Comparison of ENCODE assay signal across 17 cellular contexts in the genomic region with DNA sequence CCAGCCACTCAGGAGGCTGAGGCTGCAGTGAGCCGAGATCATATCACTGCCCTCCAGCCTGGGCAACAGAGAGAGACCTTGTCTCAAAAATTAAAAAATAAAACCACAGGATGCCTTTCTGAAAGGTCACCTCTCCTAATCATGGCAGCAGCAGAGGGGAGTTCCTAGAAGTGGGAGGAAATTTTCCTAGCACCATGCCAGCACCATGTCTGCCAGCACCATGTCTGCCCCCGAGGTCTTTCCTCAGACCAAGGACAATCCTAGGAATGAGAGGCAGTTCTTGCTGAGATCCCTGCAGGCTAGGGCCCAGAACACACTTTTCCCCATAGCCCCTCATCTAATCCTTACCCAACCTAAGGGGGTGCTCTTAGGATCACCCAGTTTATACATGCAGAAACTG. TPM values are rescaled to one million over a fixed set of nuclear protein-coding genes. Genes with fewer than 3 reads are reported as not detected.
DNase-seq lines count a peak whose midpoint lies in the region; ATAC-seq and TF ChIP-seq lines count a peak whose summit lies in the region.
"Had no signal": no experiment of that assay in that cellular context is flagged by ENCODE, and none has a peak within 500 bp of the region (broad histone marks: within the 10 kb centered on the region; RNA-seq: fewer than 3 reads in every experiment).

No MANE protein-coding gene starts in this region.

- CTCF ChIA-PET in A673 (lab: Charles Lee): no interaction called here

- no peaks in the 10 kb centered on the region for H3K36me3 Mint-ChIP-seq in CD4-positive, CD25-positive, alpha-beta regulatory T cell
- no peaks in the 10 kb centered on the region for H3K36me3 Mint-ChIP-seq in effector memory CD8-positive, alpha-beta T cell (ENCODE audit: insufficient read depth)
- peaks cover 0 to 2% (median 0%) of the 10 kb centered on the region in 3 donors for H3K36me3 Mint-ChIP-seq in naive thymus-derived CD8-positive, alpha-beta T cell
- H3K36me3 Mint-ChIP-seq in stimulated activated effector memory CD8-positive, alpha-beta T cell treated with anti-CD3 and anti-CD28 coated beads, Interleukin-12 subunit alpha, Interleukin-12 subunit beta, amount 100 ng/mL, for 72 hours: no peaks in the 10 kb centered on the region
- H3K36me3 Mint-ChIP-seq: CD8-positive, alpha-beta T cell had no signal

- BruUV-seq in A673 (replicated peaks; lab: Mats Ljungman, UMichigan): no TSS peak

- no peaks in the 10 kb centered on the region for H3K27me3 Mint-ChIP-seq in CD4-positive, CD25-positive, alpha-beta regulatory T cell
- H3K27me3 Mint-ChIP-seq in effector memory CD8-positive, alpha-beta T cell: peaks cover 0 to 7% of the 10 kb centered on the region in 2 donors
- H3K27me3 Mint-ChIP-seq in naive thymus-derived CD8-positive, alpha-beta T cell: no peaks in the 10 kb centered on the region

- peaks cover 47% of the 10 kb centered on the region for H3K4me1 ChIP-seq in CD4-positive, CD25-positive, alpha-beta regulatory T cell (ENCODE audit: control insufficient read depth, insufficient read depth, low read length, poor library complexity, severe bottlenecking)
- no peaks in the 10 kb centered on the region for H3K4me1 ChIP-seq in A673 (ENCODE audit: insufficient read depth, low read length, poor library complexity, severe bottlenecking)
- H3K4me1 ChIP-seq: BE2C had no signal

- no peaks in the 10 kb centered on the region for H3K9me3 ChIP-seq in CD4-positive, CD25-positive, alpha-beta regulatory T cell (ENCODE audit: control insufficient read depth in 2 of 2, low read length in 2 of 2)
- no peaks in the 10 kb centered on the region for H3K9me3 ChIP-seq in A673 (ENCODE audit: low read depth, low read length, poor library complexity, severe bottlenecking)
- H3K9me3 ChIP-seq: BE2C, HAP-1 had no signal

- H3K36me3 ChIP-seq in CD4-positive, CD25-positive, alpha-beta regulatory T cell (ENCODE audit: control insufficient read depth, insufficient read depth, low read length): no peaks in the 10 kb centered on the region
- no peaks in the 10 kb centered on the region for H3K36me3 ChIP-seq in A673 (ENCODE audit: insufficient read depth, low read length, poor library complexity, severe bottlenecking)
- H3K36me3 ChIP-seq: BE2C, HAP-1 had no signal

- no peak overlapping the region for H3K4me3 ChIP-seq in CD4-positive, CD25-positive, alpha-beta regulatory T cell (ENCODE audit: low read depth, low read length)
- no peak overlapping the region for H3K4me3 ChIP-seq in A673 (ENCODE audit: low read depth, low read length, poor library complexity, severe bottlenecking)
- H3K4me3 ChIP-seq: HAP-1 had no signal

- no peak for DNase-seq in CD4-positive, CD25-positive, alpha-beta regulatory T cell
- DNase-seq in effector memory CD8-positive, alpha-beta T cell: no peak
- DNase-seq in naive thymus-derived CD8-positive, alpha-beta T cell: no peak
- no peak for DNase-seq in stimulated activated effector memory CD8-positive, alpha-beta T cell treated with anti-CD3 and anti-CD28 coated beads, Interleukin-12 subunit alpha, Interleukin-12 subunit beta, amount 100 ng/mL, for 72 hours (ENCODE audit: low spot score in 2 of 2)
- DNase-seq in A673 (ENCODE audit: low spot score): no peak
- no peak for DNase-seq in NCI-H2196 treated with DMSO at 0.1 percent for 48 hours (lab: John Stamatoyannopoulos, UW; ENCODE audit: unreplicated experiment)
- DNase-seq in DMS 273 (lab: John Stamatoyannopoulos, UW; ENCODE audit: unreplicated experiment): no peak
- DNase-seq: BE2C; CD8-positive, alpha-beta T cell; COR-L47; DMS53; GF-D8; GOT3 had no signal

- peaks cover 21 to 84% (median 40%) of the 10 kb centered on the region in 4 donors for H3K4me1 Mint-ChIP-seq in CD4-positive, CD25-positive, alpha-beta regulatory T cell
- peaks cover 34 to 41% of the 10 kb centered on the region in 2 donors for H3K4me1 Mint-ChIP-seq in effector memory CD8-positive, alpha-beta T cell (ENCODE audit: low read depth in 2 of 2)
- peaks cover 44 to 95% (median 77%) of the 10 kb centered on the region in 4 donors for H3K4me1 Mint-ChIP-seq in naive thymus-derived CD8-positive, alpha-beta T cell
- H3K4me1 Mint-ChIP-seq in stimulated activated effector memory CD8-positive, alpha-beta T cell treated with anti-CD3 and anti-CD28 coated beads, Interleukin-12 subunit alpha, Interleukin-12 subunit beta, amount 100 ng/mL, for 72 hours: peaks cover 47% of the 10 kb centered on the region

- H3K4me3 Mint-ChIP-seq in CD4-positive, CD25-positive, alpha-beta regulatory T cell: peak overlapping the region in 1 of 4 donors; percentile 58
- H3K4me3 Mint-ChIP-seq in effector memory CD8-positive, alpha-beta T cell: no peak overlapping the region
- peak overlapping the region in 1 of 10 donors; percentile 88 for H3K4me3 Mint-ChIP-seq in naive thymus-derived CD8-positive, alpha-beta T cell
- H3K4me3 Mint-ChIP-seq in stimulated activated effector memory CD8-positive, alpha-beta T cell treated with anti-CD3 and anti-CD28 coated beads, Interleukin-12 subunit alpha, Interleukin-12 subunit beta, amount 100 ng/mL, for 72 hours: no peak overlapping the region
- H3K4me3 Mint-ChIP-seq: CD8-positive, alpha-beta T cell had no signal

- intact Hi-C loops in A673 (cut with micrococcal nuclease; ENCODE audit: unreplicated experiment): no loop called here

- no peak for TF ChIP-seq CTCF in A673 (conservative IDR thresholded peaks at IDR 0.05; ENCODE audit: low read depth, low read length)

- H3K27me3 ChIP-seq in CD4-positive, CD25-positive, alpha-beta regulatory T cell (ENCODE audit: control insufficient read depth, insufficient read depth, low read length): no peaks in the 10 kb centered on the region
- peaks cover 13% of the 10 kb centered on the region for H3K27me3 ChIP-seq in A673 (replicated peaks; ENCODE audit: insufficient read depth, low read depth, low read length, poor library complexity)
- H3K27me3 ChIP-seq: BE2C had no signal

- no peak for ATAC-seq in CD4-positive, CD25-positive, alpha-beta regulatory T cell (ENCODE audit: low read depth in 2 of 2)
- ATAC-seq in effector memory CD8-positive, alpha-beta T cell (replicated peaks): no peak
- ATAC-seq in naive thymus-derived CD8-positive, alpha-beta T cell: no peak
- no peak for ATAC-seq in stimulated activated effector memory CD8-positive, alpha-beta T cell treated with anti-CD3 and anti-CD28 coated beads, Interleukin-12 subunit alpha, Interleukin-12 subunit beta, amount 100 ng/mL, for 72 hours
- ATAC-seq: CD8-positive, alpha-beta T cell had no signal

- H3K9me3 Mint-ChIP-seq in CD4-positive, CD25-positive, alpha-beta regulatory T cell: peaks cover 0 to 1% (median 0%) of the 10 kb centered on the region in 7 donors
- H3K9me3 Mint-ChIP-seq in effector memory CD8-positive, alpha-beta T cell: no peaks in the 10 kb centered on the region
- no peaks in the 10 kb centered on the region for H3K9me3 Mint-ChIP-seq in naive thymus-derived CD8-positive, alpha-beta T cell
- H3K9me3 Mint-ChIP-seq in stimulated activated effector memory CD8-positive, alpha-beta T cell treated with anti-CD3 and anti-CD28 coated beads, Interleukin-12 subunit alpha, Interleukin-12 subunit beta, amount 100 ng/mL, for 72 hours: no peaks in the 10 kb centered on the region
- H3K9me3 Mint-ChIP-seq: CD8-positive, alpha-beta T cell had no signal

- H3K27ac ChIP-seq in CD4-positive, CD25-positive, alpha-beta regulatory T cell (ENCODE audit: insufficient read depth, low read length, poor library complexity, severe bottlenecking): no peak overlapping the region
- H3K27ac ChIP-seq in A673 (ENCODE audit: low read depth, low read length, poor library complexity, severe bottlenecking): no peak overlapping the region
- H3K27ac ChIP-seq: C4-2B had no signal

- peak overlapping the region in 2 of 3 donors; percentile 6 to 48 for H3K27ac Mint-ChIP-seq in CD4-positive, CD25-positive, alpha-beta regulatory T cell
- H3K27ac Mint-ChIP-seq in effector memory CD8-positive, alpha-beta T cell: peak overlapping the region; percentile 42 to 74
- peak overlapping the region in 7 of 10 donors; percentile 15 to 96 (median 59) for H3K27ac Mint-ChIP-seq in naive thymus-derived CD8-positive, alpha-beta T cell
- peak overlapping the region; percentile 86 for H3K27ac Mint-ChIP-seq in stimulated activated effector memory CD8-positive, alpha-beta T cell treated with anti-CD3 and anti-CD28 coated beads, Interleukin-12 subunit alpha, Interleukin-12 subunit beta, amount 100 ng/mL, for 72 hours

- POLR2A ChIA-PET in naive thymus-derived CD8-positive, alpha-beta T cell (lab: Charles Lee): interaction anchor here (7.7 kb wide), 1 partner anchor 9 kb away, joined by 199 read pairs; no protein-coding TSS in a partner anchor
- POLR2A ChIA-PET in A673 (lab: Charles Lee; ENCODE audit: low non-redundant PET): no interaction called here

RNA-seq across cellular contexts. Expression of gene INMT, which starts 22.3 kb away (rescaled TPM):
- total RNA-seq in CD4-positive, CD25-positive, alpha-beta regulatory T cell: not detected
- polyA plus RNA-seq in CD4-positive, CD25-positive, alpha-beta regulatory T cell: under 1 TPM in 2 of 4 donors, not detected in 2; 0.14 to 0.16 TPM
- under 1 TPM; 0.52 to 0.77 TPM for total RNA-seq in naive thymus-derived CD8-positive, alpha-beta T cell
- not detected for polyA plus RNA-seq in naive thymus-derived CD8-positive, alpha-beta T cell
- total RNA-seq in A673 (2021): 0.11 and 0.17 TPM in 2 replicates
- total RNA-seq: HT1080 had no signal

RNA-seq across cellular contexts. Expression of gene MINDY4, which starts 41.6 kb away (rescaled TPM):
- 0.49 TPM for total RNA-seq in CD4-positive, CD25-positive, alpha-beta regulatory T cell
- polyA plus RNA-seq in CD4-positive, CD25-positive, alpha-beta regulatory T cell: 1 to 10 TPM in 1 of 4 donors, under 1 TPM in 3; 0.17 to 1.0 (median 0.53) TPM
- 1 to 10 TPM in 1 of 2 experiments, under 1 TPM in 1; 0.94 to 1.5 TPM for total RNA-seq in naive thymus-derived CD8-positive, alpha-beta T cell
- under 1 TPM; 0.44 to 0.84 (median 0.81) TPM for polyA plus RNA-seq in naive thymus-derived CD8-positive, alpha-beta T cell
- total RNA-seq in A673 (2021): 3.8 and 4.0 TPM in 2 replicates

RNA-seq across cellular contexts. Expression of gene CRHR2, which starts 47.4 kb away (rescaled TPM):
- not detected for total RNA-seq in CD4-positive, CD25-positive, alpha-beta regulatory T cell
- not detected for polyA plus RNA-seq in CD4-positive, CD25-positive, alpha-beta regulatory T cell
- total RNA-seq in naive thymus-derived CD8-positive, alpha-beta T cell: not detected
- under 1 TPM in 1 of 3 donors, not detected in 2; 0.06 TPM for polyA plus RNA-seq in naive thymus-derived CD8-positive, alpha-beta T cell
- not detected in 2 replicates for total RNA-seq in A673 (2021)
- total RNA-seq: HT1080 had no signal
- polyA plus RNA-seq: AG04450 had no signal

Comparison
In these comparisons a context has a peak if more than half of its experiments do, and no peak if none do; other contexts are left out.
1. H3K27ac Mint-ChIP-seq: peak in every context shown above with its lines; median percentile 86 in stimulated activated effector memory CD8-positive, alpha-beta T cell treated with anti-CD3 and anti-CD28 coated beads, Interleukin-12 subunit alpha, Interleukin-12 subunit beta, amount 100 ng/mL, for 72 hours; 59 in naive thymus-derived CD8-positive, alpha-beta T cell; 58 in effector memory CD8-positive, alpha-beta T cell; 27 in CD4-positive, CD25-positive, alpha-beta regulatory T cell.